Comparison of ENCODE assay signal across 34 cellular contexts in genomic region chr7:35718047-35718446, GRCh38.
"Had no signal": no experiment of that assay in that cellular context is flagged by ENCODE, and none has a peak within 500 bp of the region (broad histone marks: within the 10 kb centered on the region; RNA-seq: fewer than 3 reads in every experiment).

No MANE protein-coding gene starts in this region.

- H3K9me3 Mint-ChIP-seq: naive B cell had no signal

- H3K36me3 ChIP-seq: adrenal gland, ascending aorta, brain microvascular endothelial cell, gastrocnemius medialis, left lung, ovary, prostate gland, sigmoid colon, thoracic aorta, uterus, WERI-Rb-1 had no signal

- H3K27me3 Mint-ChIP-seq: activated naive CD8-positive, alpha-beta T cell treated with anti-CD3 and anti-CD28 coated beads for 36 hours; naive B cell; stimulated activated naive B cell treated with anti-CD40 and anti-IgM and Interleukin-4, amounts not matched to agents 10 μg/mL and 1 μg/mL and 100 μg/mL, for 72 hours had no signal

- H3K4me1 ChIP-seq: adrenal gland, prostate gland, uterus had no signal

- H3K4me3 Mint-ChIP-seq: activated naive CD8-positive, alpha-beta T cell treated with anti-CD3 and anti-CD28 coated beads for 36 hours; naive B cell; stimulated activated naive B cell treated with anti-CD40 and anti-IgM and Interleukin-4, amounts not matched to agents 10 μg/mL and 1 μg/mL and 100 μg/mL, for 72 hours; T-helper 17 cell had no signal

- H3K36me3 Mint-ChIP-seq: naive B cell had no signal

- H3K27ac Mint-ChIP-seq: activated naive CD8-positive, alpha-beta T cell treated with anti-CD3 and anti-CD28 coated beads for 36 hours; stimulated activated naive B cell treated with anti-CD40 and anti-IgM and Interleukin-4, amounts not matched to agents 10 μg/mL and 1 μg/mL and 100 μg/mL, for 72 hours; T-helper 17 cell had no signal

- H3K27me3 ChIP-seq: adrenal gland, ascending aorta, brain microvascular endothelial cell, gastrocnemius medialis, left lung, ovary, sigmoid colon, uterus had no signal

- H3K9me3 ChIP-seq: adrenal gland, ascending aorta, gastrocnemius medialis, left lung, ovary, prostate gland, sigmoid colon, thoracic aorta, uterus had no signal

- DNase-seq: activated CD4-positive, alpha-beta T cell treated with anti-CD3 and anti-CD28 coated beads for 48 hours; activated CD4-positive, alpha-beta T cell treated with anti-CD3 and anti-CD28 coated beads, Interleukin-2, amount 50 U/mL, for 48 hours; activated CD8-positive, alpha-beta memory T cell treated with anti-CD3 and anti-CD28 coated beads for 24 hours; activated effector memory CD4-positive, alpha-beta T cell treated with Interleukin-2 at 50 U/mL for 16 hours; activated naive CD4-positive, alpha-beta T cell treated with Interleukin-2 at 50 U/mL for 16 hours; activated naive CD8-positive, alpha-beta T cell treated with anti-CD3 and anti-CD28 coated beads for 36 hours; adrenal gland; brain microvascular endothelial cell; central memory CD4-positive, alpha-beta T cell; dermis blood vessel endothelial cell; effector CD8-positive, alpha-beta T cell; gastrocnemius medialis; kidney glomerular epithelial cell; left lung; naive B cell; ovary; retina; sigmoid colon; small intestine; stimulated activated CD4-positive, alpha-beta T cell treated with anti-CD3 and anti-CD28 coated beads, Interleukin-1b, Interleukin-23, amount 100 ng/mL, for 48 hours; stimulated activated CD4-positive, alpha-beta T cell treated with anti-CD3 and anti-CD28 coated beads, Interleukin-4, amount 100 ng/mL, for 4 hours; stimulated activated CD8-positive, alpha-beta memory T cell treated with anti-CD3 and anti-CD28 coated beads, Interleukin-4, amount 100 ng/mL, for 48 hours; stimulated activated naive B cell treated with anti-CD40 and anti-IgM and Interleukin-4, amounts not matched to agents 10 μg/mL and 1 μg/mL and 100 μg/mL, for 72 hours; T-helper 17 cell; T1000; trophoblast cell; uterus; WERI-Rb-1 had no signal

- ATAC-seq: activated CD4-positive, CD25-positive, alpha-beta regulatory T cell treated with anti-CD3 and anti-CD28 coated beads, Interleukin-2, amount 50 U/mL, for 24 hours; gastrocnemius medialis; left lung; SK-N-SH treated with all-trans-retinoic acid at 6 μM for 48 hours; stimulated activated naive B cell treated with anti-CD40 and anti-IgM and Interleukin-4, amounts not matched to agents 10 μg/mL and 1 μg/mL and 100 μg/mL, for 72 hours; T-helper 17 cell had no signal

- H3K4me3 ChIP-seq: adrenal gland, ascending aorta, gastrocnemius medialis, left lung, lung, ovary, prostate gland, thoracic aorta, uterus had no signal

- H3K27ac ChIP-seq: adrenal gland, brain microvascular endothelial cell, left lung, ovary, prostate gland, WERI-Rb-1 had no signal
